10 cellular contexts compared by ENCODE assay signal in genomic region chr20:32585519-32586127, GRCh38. TPM values are rescaled to one million over a fixed set of nuclear protein-coding genes. Genes with fewer than 3 reads are reported as not detected.
DNase-seq lines count a peak whose midpoint lies in the region; ATAC-seq and TF ChIP-seq lines count a peak whose summit lies in the region.
"Had no signal": no experiment of that assay in that cellular context is flagged by ENCODE, and none has a peak within 500 bp of the region (broad histone marks: within the 10 kb centered on the region; RNA-seq: fewer than 3 reads in every experiment).

No MANE protein-coding gene starts in this region.

- H2BK120ac ChIP-seq in mesenchymal stem cell (ENCODE audit: low read depth, low read length), result no peak overlapping the region

- DNase-seq in GM20000 (ENCODE audit: low spot score), result peak; percentile 66
- DNase-seq in activated T-helper 2 cell treated with anti-CD3 and anti-CD28 coated beads, Interferon-gamma antibody, Interleukin-2, Interleukin-4, amounts not matched to agents 10 μg/mL and 5 μg/mL and 100 μg/mL, durations not matched to agents 14 hours and 24 hours and 36 hours (ENCODE audit: low spot score), result no peak
- no peak for DNase-seq in mesenchymal stem cell
- DNase-seq in upper lobe of right lung, result no peak
- DNase-seq in MV-4-11 (lab: John Stamatoyannopoulos, UW), result no peak
- no peak for DNase-seq in dermis blood vessel endothelial cell
- DNase-seq: DMS79, Kasumi-1 had no signal

- H3K9ac ChIP-seq in BLaER1, result no peak overlapping the region
- no peak overlapping the region for H3K9ac ChIP-seq in mesenchymal stem cell (ENCODE audit: low read length)

- TF ChIP-seq CTCF in GM20000 (IDR thresholded peaks at IDR 0.05; ENCODE audit: extremely low read depth, missing control alignments) (no peak), upper lobe of right lung (IDR thresholded peaks at IDR 0.05) (no peak)

- peak overlapping the region; percentile 96 for H3K4me3 ChIP-seq in BLaER1
- H3K4me3 ChIP-seq in mesenchymal stem cell (ENCODE audit: insufficient read depth in 1 of 2, low read depth in 1 of 2, low read length in 2 of 2), result peak overlapping the region in 1 of 2 experiments; percentile 66
- no peak overlapping the region for H3K4me3 ChIP-seq in upper lobe of right lung

- H4K20me1 ChIP-seq in BLaER1, result peaks cover 26% of the 10 kb centered on the region

- H4K91ac ChIP-seq in mesenchymal stem cell (ENCODE audit: low read length), result no peak overlapping the region

- no peaks in the 10 kb centered on the region for H3K9me3 Mint-ChIP-seq in activated T-helper 2 cell treated with anti-CD3 and anti-CD28 coated beads, Interferon-gamma antibody, Interleukin-2, Interleukin-4, amounts not matched to agents 10 μg/mL and 5 μg/mL and 100 μg/mL, durations not matched to agents 14 hours and 24 hours and 36 hours

- no peak overlapping the region for H2AFZ ChIP-seq in mesenchymal stem cell (ENCODE audit: low read depth, low read length)

- H3K27me3 Mint-ChIP-seq in activated T-helper 2 cell treated with anti-CD3 and anti-CD28 coated beads, Interferon-gamma antibody, Interleukin-2, Interleukin-4, amounts not matched to agents 10 μg/mL and 5 μg/mL and 100 μg/mL, durations not matched to agents 14 hours and 24 hours and 36 hours (ENCODE audit: low read depth), result peaks cover 25% of the 10 kb centered on the region

- no peaks in the 10 kb centered on the region for H3K79me1 ChIP-seq in mesenchymal stem cell (replicated peaks; ENCODE audit: low read length, poor library complexity, severe bottlenecking)

- no peaks in the 10 kb centered on the region for H3K36me3 Mint-ChIP-seq in activated T-helper 2 cell treated with anti-CD3 and anti-CD28 coated beads, Interferon-gamma antibody, Interleukin-2, Interleukin-4, amounts not matched to agents 10 μg/mL and 5 μg/mL and 100 μg/mL, durations not matched to agents 14 hours and 24 hours and 36 hours (ENCODE audit: low read depth)

- H3K4me2 ChIP-seq in BLaER1 (peak overlapping the region; percentile 97), mesenchymal stem cell (ENCODE audit: low read length, poor library complexity, severe bottlenecking) (peak overlapping the region; percentile 85)

- H3K4me1 Mint-ChIP-seq in activated T-helper 2 cell treated with anti-CD3 and anti-CD28 coated beads, Interferon-gamma antibody, Interleukin-2, Interleukin-4, amounts not matched to agents 10 μg/mL and 5 μg/mL and 100 μg/mL, durations not matched to agents 14 hours and 24 hours and 36 hours (ENCODE audit: low read depth), result peaks cover 21% of the 10 kb centered on the region

- intact Hi-C loops in activated T-helper 2 cell treated with anti-CD3 and anti-CD28 coated beads, Interferon-gamma antibody, Interleukin-2, Interleukin-4, amounts not matched to agents 10 μg/mL and 5 μg/mL and 100 μg/mL, durations not matched to agents 14 hours and 24 hours and 36 hours (cut with micrococcal nuclease), result loop anchor here (2.0 kb wide), 1 partner anchor 51 kb away; no protein-coding TSS in a partner anchor
- intact Hi-C loops in upper lobe of right lung (cut with DNase I), result no loop called here

- no peak overlapping the region for H3K14ac ChIP-seq in mesenchymal stem cell (ENCODE audit: low read length in 2 of 2)

- H3K4ac ChIP-seq in mesenchymal stem cell (ENCODE audit: low read depth in 1 of 2, low read length in 2 of 2), result no peak overlapping the region

- no peak overlapping the region for H2BK5ac ChIP-seq in mesenchymal stem cell (ENCODE audit: low read depth, low read length, poor library complexity, severe bottlenecking)

- H3K4me1 ChIP-seq in BLaER1 (peaks cover 57% of the 10 kb centered on the region), mesenchymal stem cell (ENCODE audit: control insufficient read depth, insufficient read depth, low read depth, low read length) (peaks cover 25% of the 10 kb centered on the region), upper lobe of right lung (no peaks in the 10 kb centered on the region)

- H4K8ac ChIP-seq in mesenchymal stem cell (ENCODE audit: low read length), result no peak overlapping the region

- no peaks in the 10 kb centered on the region for H3K9me3 ChIP-seq in BLaER1
- no peaks in the 10 kb centered on the region for H3K9me3 ChIP-seq in mesenchymal stem cell (ENCODE audit: control insufficient read depth, low read length)
- H3K9me3 ChIP-seq in upper lobe of right lung, result no peaks in the 10 kb centered on the region

- no peak overlapping the region; the same call in 1 of the 2 replicates for H3K27ac ChIP-seq in BLaER1
- H3K27ac ChIP-seq in mesenchymal stem cell (ENCODE audit: low read length, poor library complexity, severe bottlenecking), result no peak overlapping the region
- H3K27ac ChIP-seq in upper lobe of right lung, result no peak overlapping the region

- H3K18ac ChIP-seq in mesenchymal stem cell (ENCODE audit: low read depth in 1 of 2, low read length in 2 of 2), result no peak overlapping the region

- H3K36me3 ChIP-seq in BLaER1 (no peaks in the 10 kb centered on the region), mesenchymal stem cell (ENCODE audit: control insufficient read depth in 1 of 2, insufficient read depth in 2 of 2, low read depth in 1 of 2, low read length in 2 of 2) (no peaks in the 10 kb centered on the region), upper lobe of right lung (no peaks in the 10 kb centered on the region)

- peak overlapping the region; percentile 84 for H3K4me3 Mint-ChIP-seq in activated T-helper 2 cell treated with anti-CD3 and anti-CD28 coated beads, Interferon-gamma antibody, Interleukin-2, Interleukin-4, amounts not matched to agents 10 μg/mL and 5 μg/mL and 100 μg/mL, durations not matched to agents 14 hours and 24 hours and 36 hours (ENCODE audit: low read depth)

- ATAC-seq in HG02852 (IDR thresholded peaks at IDR 0.05; ENCODE audit: unreplicated experiment), result no peak
- no peak for ATAC-seq in upper lobe of right lung

- H2BK15ac ChIP-seq in mesenchymal stem cell (ENCODE audit: low read depth, poor library complexity, severe bottlenecking), result peak overlapping the region; percentile 65

- peak overlapping the region; percentile 78 for H3K27ac Mint-ChIP-seq in activated T-helper 2 cell treated with anti-CD3 and anti-CD28 coated beads, Interferon-gamma antibody, Interleukin-2, Interleukin-4, amounts not matched to agents 10 μg/mL and 5 μg/mL and 100 μg/mL, durations not matched to agents 14 hours and 24 hours and 36 hours

- no peaks in the 10 kb centered on the region for H3K27me3 ChIP-seq in BLaER1
- peaks cover 25 to 27% of the 10 kb centered on the region in 2 experiments for H3K27me3 ChIP-seq in mesenchymal stem cell (ENCODE audit: control insufficient read depth in 1 of 2, insufficient read depth in 1 of 2, low read length in 2 of 2)
- H3K27me3 ChIP-seq in upper lobe of right lung, result peaks cover 11% of the 10 kb centered on the region

- no peak overlapping the region for H2AK5ac ChIP-seq in mesenchymal stem cell (ENCODE audit: low read length, severe bottlenecking)

- H2BK12ac ChIP-seq in mesenchymal stem cell (ENCODE audit: low read length in 2 of 2), result peak overlapping the region in 1 of 2 experiments; percentile 18

- peak overlapping the region in 1 of 2 experiments; percentile 7 for H3K23ac ChIP-seq in mesenchymal stem cell (ENCODE audit: low read length in 2 of 2)

- 6% methylated on average over 31 of the region's 40 CpGs for WGBS in mesenchymal stem cell

RNA-seq across cellular contexts. Expression of gene NOL4L, which starts 0.5 kb away (rescaled TPM):
- total RNA-seq in activated T-helper 2 cell treated with anti-CD3 and anti-CD28 coated beads, Interferon-gamma antibody, Interleukin-2, Interleukin-4, amounts not matched to agents 10 μg/mL and 5 μg/mL and 100 μg/mL, durations not matched to agents 14 hours and 24 hours and 36 hours, result 13.2 and 14.2 TPM in 2 replicates
- polyA plus RNA-seq in mesenchymal stem cell (2013, experiment 1 of 2), result 34.4 TPM
- 33.5 TPM for polyA plus RNA-seq in mesenchymal stem cell (2013, experiment 2 of 2)
- 19.7 TPM for total RNA-seq in upper lobe of right lung
- 15.8 and 16.5 TPM in 2 replicates for total RNA-seq in dermis blood vessel endothelial cell
